Comparison of ENCODE assay signal across 26 cellular contexts in genomic region chr12:51694146-51694545, GRCh38.
"Had no signal": no experiment of that assay in that cellular context is flagged by ENCODE, and none has a peak within 500 bp of the region (broad histone marks: within the 10 kb centered on the region; RNA-seq: fewer than 3 reads in every experiment).

No MANE protein-coding gene starts in this region.

- H3K4me1 ChIP-seq: ascending aorta, SJCRH30 had no signal

- H3K4me3 Mint-ChIP-seq: activated CD4-positive, alpha-beta T cell treated with anti-CD3 and anti-CD28 coated beads, Interleukin-2, amount 10 ng/mL, durations not matched to agents 7 days and 5 days; activated CD8-positive, alpha-beta T cell treated with anti-CD3 and anti-CD28 coated beads, Interleukin-2, amount 10 ng/mL, durations not matched to agents 7 days and 5 days; activated naive CD4-positive, alpha-beta T cell treated with anti-CD3 and anti-CD28 coated beads, Interleukin-2, amount 50 U/mL, for 24 hours; activated naive CD8-positive, alpha-beta T cell treated with anti-CD3 and anti-CD28 coated beads, Interleukin-2, amount 10 ng/mL, durations not matched to agents 7 days and 5 days; activated T-cell treated with anti-CD3 and anti-CD28 coated beads, Interleukin-2, amount 50 U/mL, for 24 hours; T-helper 1 cell treated with Interleukin-12 subunit alpha and Interleukin-12 subunit beta and Interleukin-4 antibody, amounts not matched to agents 30 μg/mL and 1 μg/mL, for 36 hours; T-helper 2 cell treated with Interferon-gamma antibody and Interleukin-4, amounts not matched to agents 5 μg/mL and 100 μg/mL, for 36 hours had no signal

- DNase-seq: activated CD4-positive, alpha-beta T cell treated with anti-CD3 and anti-CD28 coated beads, Interleukin-2, amount 10 ng/mL, durations not matched to agents 7 days and 5 days; activated CD4-positive, alpha-beta T cell treated with anti-CD3 and anti-CD28 coated beads, Interleukin-2, amount 50 U/mL, for 48 hours; activated CD8-positive, alpha-beta T cell treated with anti-CD3 and anti-CD28 coated beads, Interleukin-2, amount 10 ng/mL, durations not matched to agents 7 days and 5 days; activated gamma-delta T cell; activated naive CD4-positive, alpha-beta T cell treated with Interleukin-2 at 50 U/mL for 16 hours; activated naive CD8-positive, alpha-beta T cell treated with anti-CD3 and anti-CD28 coated beads, Interleukin-2, amount 10 ng/mL, durations not matched to agents 7 days and 5 days; activated T-cell treated with anti-CD3 and anti-CD28 coated beads, Interleukin-2, amount 50 U/mL, for 24 hours; Karpas-422; KBM-7; NCI-H1105; NCI-H1417 treated with DMSO at 0.1 percent for 48 hours; NCI-H187 treated with DMSO at 0.1 percent for 48 hours; NCI-H2081; NCI-H226; NCI-H524 treated with DMSO at 0.1 percent for 48 hours; SHP77; SJCRH30 had no signal

- H3K9me3 ChIP-seq: ascending aorta, SJCRH30 had no signal

- H3K27me3 Mint-ChIP-seq: activated CD4-positive, alpha-beta T cell treated with anti-CD3 and anti-CD28 coated beads, Interleukin-2, amount 10 ng/mL, durations not matched to agents 7 days and 5 days; activated naive CD4-positive, alpha-beta T cell treated with anti-CD3 and anti-CD28 coated beads, Interleukin-2, amount 50 U/mL, for 24 hours had no signal

- H3K27me3 ChIP-seq: ascending aorta, cardiac muscle cell had no signal

- H3K27ac ChIP-seq: ascending aorta, cardiac muscle cell, SJCRH30, SK-N-MC had no signal

- H3K36me3 ChIP-seq: ascending aorta, cardiac muscle cell, SJCRH30 had no signal

- H3K4me3 ChIP-seq: ascending aorta, cardiac muscle cell, SJCRH30, SK-N-MC had no signal

- H3K9me3 Mint-ChIP-seq: activated CD4-positive, alpha-beta T cell treated with anti-CD3 and anti-CD28 coated beads, Interleukin-2, amount 10 ng/mL, durations not matched to agents 7 days and 5 days; activated naive CD4-positive, alpha-beta T cell treated with anti-CD3 and anti-CD28 coated beads, Interleukin-2, amount 50 U/mL, for 24 hours; activated naive CD8-positive, alpha-beta T cell treated with anti-CD3 and anti-CD28 coated beads, Interleukin-2, amount 10 ng/mL, durations not matched to agents 7 days and 5 days; activated T-cell treated with anti-CD3 and anti-CD28 coated beads, Interleukin-2, amount 50 U/mL, for 24 hours; activated T-helper 2 cell treated with anti-CD3 and anti-CD28 coated beads, Interferon-gamma antibody, Interleukin-2, Interleukin-4, amounts not matched to agents 10 μg/mL and 5 μg/mL and 100 μg/mL, durations not matched to agents 14 hours and 24 hours and 36 hours; T-helper 1 cell treated with Interleukin-12 subunit alpha and Interleukin-12 subunit beta and Interleukin-4 antibody, amounts not matched to agents 30 μg/mL and 1 μg/mL, for 36 hours; T-helper 2 cell treated with Interferon-gamma antibody and Interleukin-4, amounts not matched to agents 5 μg/mL and 100 μg/mL, for 36 hours had no signal

- H3K4me1 Mint-ChIP-seq: activated CD4-positive, alpha-beta T cell treated with anti-CD3 and anti-CD28 coated beads, Interleukin-2, amount 10 ng/mL, durations not matched to agents 7 days and 5 days; activated naive CD4-positive, alpha-beta T cell treated with anti-CD3 and anti-CD28 coated beads, Interleukin-2, amount 50 U/mL, for 24 hours; activated naive CD8-positive, alpha-beta T cell treated with anti-CD3 and anti-CD28 coated beads, Interleukin-2, amount 10 ng/mL, durations not matched to agents 7 days and 5 days had no signal

- H3K36me3 Mint-ChIP-seq: activated naive CD4-positive, alpha-beta T cell treated with anti-CD3 and anti-CD28 coated beads, Interleukin-2, amount 50 U/mL, for 24 hours; activated naive CD8-positive, alpha-beta T cell treated with anti-CD3 and anti-CD28 coated beads, Interleukin-2, amount 10 ng/mL, durations not matched to agents 7 days and 5 days had no signal

- H3K27ac Mint-ChIP-seq: activated CD4-positive, alpha-beta T cell treated with anti-CD3 and anti-CD28 coated beads, Interleukin-2, amount 10 ng/mL, durations not matched to agents 7 days and 5 days; activated CD8-positive, alpha-beta T cell treated with anti-CD3 and anti-CD28 coated beads, Interleukin-2, amount 10 ng/mL, durations not matched to agents 7 days and 5 days; activated naive CD4-positive, alpha-beta T cell treated with anti-CD3 and anti-CD28 coated beads, Interleukin-2, amount 50 U/mL, for 24 hours; activated naive CD8-positive, alpha-beta T cell treated with anti-CD3 and anti-CD28 coated beads, Interleukin-2, amount 10 ng/mL, durations not matched to agents 7 days and 5 days; activated T-cell treated with anti-CD3 and anti-CD28 coated beads, Interleukin-2, amount 50 U/mL, for 24 hours; activated T-helper 2 cell treated with anti-CD3 and anti-CD28 coated beads, Interferon-gamma antibody, Interleukin-2, Interleukin-4, amounts not matched to agents 10 μg/mL and 5 μg/mL and 100 μg/mL, durations not matched to agents 14 hours and 24 hours and 36 hours; T-helper 1 cell treated with Interleukin-12 subunit alpha and Interleukin-12 subunit beta and Interleukin-4 antibody, amounts not matched to agents 30 μg/mL and 1 μg/mL, for 36 hours; T-helper 2 cell treated with Interferon-gamma antibody and Interleukin-4, amounts not matched to agents 5 μg/mL and 100 μg/mL, for 36 hours had no signal

- FAIRE-seq: TTC549 had no signal

- ATAC-seq: activated CD8-positive, alpha-beta T cell treated with anti-CD3 and anti-CD28 coated beads, Interleukin-2, amount 10 ng/mL, durations not matched to agents 7 days and 5 days; Panc1 had no signal
